Comparison of ENCODE assay signal across 26 cellular contexts in genomic region chr7:121755286-121755685, GRCh38.
DNase-seq lines count a peak whose midpoint lies in the region; ATAC-seq and TF ChIP-seq lines count a peak whose summit lies in the region.
"Had no signal": no experiment of that assay in that cellular context is flagged by ENCODE, and none has a peak within 500 bp of the region (broad histone marks: within the 10 kb centered on the region; RNA-seq: fewer than 3 reads in every experiment).

No MANE protein-coding gene starts in this region.

- no peak for DNase-seq in GM23338 (ENCODE audit: low spot score)
- peak; percentile 7 for DNase-seq in RWPE1 (ENCODE audit: low spot score)
- peak; percentile 27 for DNase-seq in epithelial cell of esophagus (ENCODE audit: low read depth)
- no peak for DNase-seq in left lung
- DNase-seq in upper lobe of right lung: no peak
- no peak for DNase-seq in pons (ENCODE audit: low spot score)
- DNase-seq: activated CD4-positive, alpha-beta T cell treated with anti-CD3 and anti-CD28 coated beads for 36 hours; activated CD8-positive, alpha-beta T cell treated with anti-CD3 and anti-CD28 coated beads, Interleukin-2, amount 10 ng/mL, durations not matched to agents 7 days and 5 days; effector memory CD4-positive, alpha-beta T cell; foreskin melanocyte; left colon; NCI-H2107; nephron progenitor cell; SIG-M5; stimulated activated CD4-positive, alpha-beta T cell treated with anti-CD3 and anti-CD28 coated beads, Interleukin-1b, Interleukin-23, amount 100 ng/mL, for 48 hours; stimulated activated naive CD4-positive, alpha-beta T cell treated with Interleukin-2 at 50 U/mL for 16 hours; SW 1271; T-helper 9 cell had no signal

- H3K4me3 ChIP-seq in GM23338 (no peak overlapping the region), epithelial cell of esophagus (ENCODE audit: low read length) (no peak overlapping the region), left lung (no peak overlapping the region), upper lobe of right lung (no peak overlapping the region)
- H3K4me3 ChIP-seq: BLaER1, coronary artery had no signal

- no peaks in the 10 kb centered on the region for H3K27me3 Mint-ChIP-seq in GM23338 (ENCODE audit: insufficient read depth, low read depth, poor library complexity)
- H3K27me3 Mint-ChIP-seq: activated CD4-positive, alpha-beta T cell treated with anti-CD3 and anti-CD28 coated beads for 36 hours; activated naive CD4-positive, alpha-beta T cell treated with anti-CD3 and anti-CD28 coated beads, Interleukin-2, amount 50 U/mL, for 24 hours had no signal

- TF ChIP-seq CTCF in GM23338 (conservative IDR thresholded peaks at IDR 0.05; ENCODE audit: low read depth in 2 of 2) (no peak), RWPE1 (conservative IDR thresholded peaks at IDR 0.05; ENCODE audit: low read depth) (no peak), epithelial cell of esophagus (IDR thresholded peaks at IDR 0.05; ENCODE audit: insufficient read depth, low read depth, low read length, missing control alignments) (no peak), left lung (IDR thresholded peaks at IDR 0.05) (no peak), upper lobe of right lung (IDR thresholded peaks at IDR 0.05) (no peak)

- ATAC-seq in GM23338: no peak
- ATAC-seq in left lung: peak; percentile 31
- no peak for ATAC-seq in upper lobe of right lung
- ATAC-seq in GM19452 (IDR thresholded peaks at IDR 0.05; ENCODE audit: unreplicated experiment): no peak
- ATAC-seq: activated CD4-positive, alpha-beta T cell treated with anti-CD3 and anti-CD28 coated beads for 36 hours; activated CD8-positive, alpha-beta T cell treated with anti-CD3 and anti-CD28 coated beads, Interleukin-2, amount 10 ng/mL, durations not matched to agents 7 days and 5 days; left colon; Panc1; right cardiac atrium had no signal

- no peaks in the 10 kb centered on the region for H3K79me2 ChIP-seq in GM23338 (replicated peaks; ENCODE audit: insufficient read depth)

- H2AFZ ChIP-seq in GM23338: no peak overlapping the region

- no peak overlapping the region for H3K4me2 ChIP-seq in GM23338
- H3K4me2 ChIP-seq: BLaER1 had no signal

- no peaks in the 10 kb centered on the region for H3K27me3 ChIP-seq in GM23338 (ENCODE audit: insufficient read depth)
- no peaks in the 10 kb centered on the region for H3K27me3 ChIP-seq in left lung
- H3K27me3 ChIP-seq in upper lobe of right lung: no peaks in the 10 kb centered on the region
- H3K27me3 ChIP-seq: BLaER1 had no signal

- POLR2A ChIA-PET in RWPE1 (lab: Yijun Ruan, JAX; ENCODE audit: low non-redundant PET): no interaction called here

- H3K9me3 Mint-ChIP-seq in GM23338: no peaks in the 10 kb centered on the region
- H3K9me3 Mint-ChIP-seq: activated naive CD4-positive, alpha-beta T cell treated with anti-CD3 and anti-CD28 coated beads, Interleukin-2, amount 50 U/mL, for 24 hours; nephron progenitor cell had no signal

- intact Hi-C loops in left lung (cut with DNase I): loop anchor here in 1 of 2 donors (10.0 kb wide), 1 partner anchor 240 kb away; no protein-coding TSS in a partner anchor
- intact Hi-C loops in upper lobe of right lung (cut with DNase I): no loop called here

- H3K4me1 ChIP-seq in GM23338 (ENCODE audit: insufficient read depth) (peaks cover 11% of the 10 kb centered on the region), left lung (no peaks in the 10 kb centered on the region), upper lobe of right lung (no peaks in the 10 kb centered on the region)
- H3K4me1 ChIP-seq: BLaER1 had no signal

- H3K27ac ChIP-seq in GM23338 (ENCODE audit: low read depth) (no peak overlapping the region), RWPE1 (no peak overlapping the region), left lung (no peak overlapping the region), upper lobe of right lung (no peak overlapping the region)
- H3K27ac ChIP-seq: BLaER1, coronary artery, VCaP had no signal

- H3F3A ChIP-seq in GM23338 (replicated peaks; ENCODE audit: low read depth): no peaks in the 10 kb centered on the region; the same call in 1 of the 2 replicates

- H3K4me1 Mint-ChIP-seq in GM23338: peaks cover 20% of the 10 kb centered on the region
- H3K4me1 Mint-ChIP-seq: activated CD4-positive, alpha-beta T cell treated with anti-CD3 and anti-CD28 coated beads for 36 hours; activated naive CD4-positive, alpha-beta T cell treated with anti-CD3 and anti-CD28 coated beads, Interleukin-2, amount 50 U/mL, for 24 hours; memory B cell had no signal

- CTCF ChIA-PET in RWPE1 (lab: Yijun Ruan, JAX): no interaction called here

- no peaks in the 10 kb centered on the region for H3K36me3 Mint-ChIP-seq in GM23338 (ENCODE audit: low read depth)
- H3K36me3 Mint-ChIP-seq: activated naive CD4-positive, alpha-beta T cell treated with anti-CD3 and anti-CD28 coated beads, Interleukin-2, amount 50 U/mL, for 24 hours; memory B cell had no signal

- H3K36me3 ChIP-seq in GM23338 (ENCODE audit: insufficient read depth): no peaks in the 10 kb centered on the region
- no peaks in the 10 kb centered on the region for H3K36me3 ChIP-seq in left lung
- H3K36me3 ChIP-seq in upper lobe of right lung: no peaks in the 10 kb centered on the region
- H3K36me3 ChIP-seq: BLaER1 had no signal

- H3K9me3 ChIP-seq in left lung (no peaks in the 10 kb centered on the region), upper lobe of right lung (no peaks in the 10 kb centered on the region)
- H3K9me3 ChIP-seq: BLaER1 had no signal

- H3K4me3 Mint-ChIP-seq in GM23338: no peak overlapping the region
- H3K4me3 Mint-ChIP-seq: activated CD4-positive, alpha-beta T cell treated with anti-CD3 and anti-CD28 coated beads for 36 hours; activated CD8-positive, alpha-beta T cell treated with anti-CD3 and anti-CD28 coated beads, Interleukin-2, amount 10 ng/mL, durations not matched to agents 7 days and 5 days; activated naive CD4-positive, alpha-beta T cell treated with anti-CD3 and anti-CD28 coated beads, Interleukin-2, amount 50 U/mL, for 24 hours; memory B cell; nephron progenitor cell had no signal

- H3K9me2 ChIP-seq in GM23338 (ENCODE audit: insufficient read depth): peaks cover 8% of the 10 kb centered on the region; the same call in 1 of the 2 replicates

- H4K20me1 ChIP-seq in GM23338 (replicated peaks; ENCODE audit: insufficient read depth): no peaks in the 10 kb centered on the region
- H4K20me1 ChIP-seq: BLaER1 had no signal

- no peak overlapping the region for H3K27ac Mint-ChIP-seq in GM23338
- H3K27ac Mint-ChIP-seq: activated CD4-positive, alpha-beta T cell treated with anti-CD3 and anti-CD28 coated beads for 36 hours; activated CD8-positive, alpha-beta T cell treated with anti-CD3 and anti-CD28 coated beads, Interleukin-2, amount 10 ng/mL, durations not matched to agents 7 days and 5 days; activated naive CD4-positive, alpha-beta T cell treated with anti-CD3 and anti-CD28 coated beads, Interleukin-2, amount 50 U/mL, for 24 hours; memory B cell; nephron progenitor cell had no signal

TF ChIP-seq in GM23338, 12 proteins besides CTCF, POLR2A, EP300 and RAD21:
- TF ChIP-seq REST (IDR thresholded peaks at IDR 0.05; ENCODE audit: unreplicated experiment) (peak; percentile 57), CREB1 (CRISPR knock-in tag; IDR thresholded peaks at IDR 0.05; ENCODE audit: low read depth) (no peak), JUNB (IDR thresholded peaks at IDR 0.05; ENCODE audit: unreplicated experiment) (no peak), ZNF114 (CRISPR knock-in tag; IDR thresholded peaks at IDR 0.05) (no peak), EZH2 (IDR thresholded peaks at IDR 0.05; ENCODE audit: low read depth, unreplicated experiment) (no peak)
TF ChIP-seq in GM23338: peak in this region for 1.

Comparison
In these comparisons a context has a peak if more than half of its experiments do, and no peak if none do; other contexts are left out.
1. DNase-seq: peak in RWPE1 (single experiment) and epithelial cell of esophagus (single experiment); none in GM23338 (single experiment), left lung (0 of 2), upper lobe of right lung (single experiment) and pons (single experiment).